In genomic region chr19:6768236-6768785, GRCh38 we compare ENCODE assay signal across 9 cellular contexts. TPM values are rescaled to one million over a fixed set of nuclear protein-coding genes. Genes with fewer than 3 reads are reported as not detected.
A peak's percentile ranks its signal among the peaks of the same experiment; 100 is the strongest.
DNase-seq lines count a peak whose midpoint lies in the region; ATAC-seq and TF ChIP-seq lines count a peak whose summit lies in the region.
"Had no signal": no experiment of that assay in that cellular context is flagged by ENCODE, and none has a peak within 500 bp of the region (broad histone marks: within the 10 kb centered on the region; RNA-seq: fewer than 3 reads in every experiment).

No MANE protein-coding gene starts in this region.

- H3K4me1 ChIP-seq in transverse colon = peaks cover 0 to 24% (median 7%) of the 10 kb centered on the region in 4 donors

- H3K4me3 ChIP-seq in iPS-18c (ENCODE audit: insufficient read depth, low read depth, low read length) (peak overlapping the region; percentile 81), transverse colon (peak overlapping the region in 2 of 4 donors; percentile 32 to 61)

- no peak for TF ChIP-seq POLR2A in transverse colon (IDR thresholded peaks at IDR 0.05)

- intact Hi-C loops in transverse colon (cut with DNase I; ENCODE audit: low total_unique reads) = no loop called here

- H3K27me3 Mint-ChIP-seq in activated T-cell treated with anti-CD3 and anti-CD28 coated beads, Interleukin-2, amount 50 U/mL, for 4 hours (ENCODE audit: low read depth) = no peaks in the 10 kb centered on the region
- no peaks in the 10 kb centered on the region for H3K27me3 Mint-ChIP-seq in activated CD8-positive, alpha-beta T cell treated with anti-CD3 and anti-CD28 coated beads, Interleukin-2, amount 10 ng/mL, durations not matched to agents 7 days and 5 days (ENCODE audit: low read depth)

- no peak for DNase-seq in activated T-cell treated with anti-CD3 and anti-CD28 coated beads, Interleukin-2, amount 50 U/mL, for 4 hours
- DNase-seq in activated T-cell treated with anti-CD3 and anti-CD28 coated beads for 4 hours (no peak), transverse colon (no peak), substantia nigra (lab: John Stamatoyannopoulos, UW) (no peak)
- DNase-seq in activated CD8-positive, alpha-beta T cell treated with anti-CD3 and anti-CD28 coated beads, Interleukin-2, amount 10 ng/mL, durations not matched to agents 7 days and 5 days = peak; percentile 44
- DNase-seq: tibial artery had no signal

- H3K9me3 ChIP-seq in iPS-18c (ENCODE audit: control insufficient read depth, insufficient read depth, low read length) (no peaks in the 10 kb centered on the region), transverse colon (no peaks in the 10 kb centered on the region)
- H3K9me3 ChIP-seq: tibial artery had no signal

- peak overlapping the region; percentile 85 for H3K4me3 Mint-ChIP-seq in activated T-cell treated with anti-CD3 and anti-CD28 coated beads, Interleukin-2, amount 50 U/mL, for 4 hours
- peak overlapping the region; percentile 88 for H3K4me3 Mint-ChIP-seq in activated CD8-positive, alpha-beta T cell treated with anti-CD3 and anti-CD28 coated beads, Interleukin-2, amount 10 ng/mL, durations not matched to agents 7 days and 5 days

- POLR2A ChIA-PET in activated CD8-positive, alpha-beta T cell treated with anti-CD3 and anti-CD28 coated beads, Interleukin-2, amount 10 ng/mL, durations not matched to agents 7 days and 5 days (lab: Charles Lee) = interaction anchor here (0.7 kb wide), 2 partner anchors 72 to 221 kb away, joined by 3 to 4 read pairs; no protein-coding TSS in a partner anchor

- H3K9me3 Mint-ChIP-seq in activated T-cell treated with anti-CD3 and anti-CD28 coated beads, Interleukin-2, amount 50 U/mL, for 4 hours = no peaks in the 10 kb centered on the region
- no peaks in the 10 kb centered on the region for H3K9me3 Mint-ChIP-seq in activated CD8-positive, alpha-beta T cell treated with anti-CD3 and anti-CD28 coated beads, Interleukin-2, amount 10 ng/mL, durations not matched to agents 7 days and 5 days (ENCODE audit: insufficient read depth)

- no peak for TF ChIP-seq CTCF in transverse colon (IDR thresholded peaks at IDR 0.05)

- peak overlapping the region; percentile 88 to 94 (median 90) for H3K27ac ChIP-seq in transverse colon
- H3K27ac ChIP-seq in substantia nigra (ENCODE audit: low read depth, low read length, poor library complexity, severe bottlenecking) = no peak overlapping the region
- H3K27ac ChIP-seq: tibial artery had no signal

- H3K36me3 ChIP-seq in transverse colon = no peaks in the 10 kb centered on the region
- H3K36me3 ChIP-seq: tibial artery had no signal

- peaks cover 43% of the 10 kb centered on the region for H3K4me1 Mint-ChIP-seq in activated T-cell treated with anti-CD3 and anti-CD28 coated beads, Interleukin-2, amount 50 U/mL, for 4 hours (ENCODE audit: low read depth)
- H3K4me1 Mint-ChIP-seq in activated CD8-positive, alpha-beta T cell treated with anti-CD3 and anti-CD28 coated beads, Interleukin-2, amount 10 ng/mL, durations not matched to agents 7 days and 5 days (ENCODE audit: low read depth) = peaks cover 60% of the 10 kb centered on the region

- in situ Hi-C loops in transverse colon (cut with MboI; ENCODE audit: low pct_ligation_motif_present in 1 of 4, low pct_unique_long_range_greater_than_20kb in 1 of 4, low sequenced_read_pairs in 3 of 4) = no loop called here

- no peaks in the 10 kb centered on the region for H3K36me3 Mint-ChIP-seq in activated T-cell treated with anti-CD3 and anti-CD28 coated beads, Interleukin-2, amount 50 U/mL, for 4 hours (ENCODE audit: insufficient read depth)
- peaks cover under 1% of the 10 kb centered on the region for H3K36me3 Mint-ChIP-seq in activated CD8-positive, alpha-beta T cell treated with anti-CD3 and anti-CD28 coated beads, Interleukin-2, amount 10 ng/mL, durations not matched to agents 7 days and 5 days (ENCODE audit: low read depth)

- peaks cover 11% of the 10 kb centered on the region for H3K27me3 ChIP-seq in transverse colon

- peak overlapping the region; percentile 91 for H3K27ac Mint-ChIP-seq in activated CD8-positive, alpha-beta T cell treated with anti-CD3 and anti-CD28 coated beads, Interleukin-2, amount 10 ng/mL, durations not matched to agents 7 days and 5 days

- TF ChIP-seq EP300 in transverse colon (IDR thresholded peaks at IDR 0.05; ENCODE audit: low read depth) = no peak

- WGBS in transverse colon (ENCODE audit: low coverage in 1 of 2), 2 donors = 55 to 70% methylated on average over 2 to 8 of the region's 8 CpGs

- ATAC-seq in activated T-cell treated with anti-CD3 and anti-CD28 coated beads, Interleukin-2, amount 50 U/mL, for 4 hours = no peak
- peak; percentile 0 for ATAC-seq in activated CD8-positive, alpha-beta T cell treated with anti-CD3 and anti-CD28 coated beads, Interleukin-2, amount 10 ng/mL, durations not matched to agents 7 days and 5 days
- ATAC-seq in HG03565 (IDR thresholded peaks at IDR 0.05; ENCODE audit: unreplicated experiment) = no peak
- ATAC-seq in GM19395 (IDR thresholded peaks at IDR 0.05; ENCODE audit: unreplicated experiment) = no peak

- CTCF ChIA-PET in activated CD8-positive, alpha-beta T cell treated with anti-CD3 and anti-CD28 coated beads, Interleukin-2, amount 10 ng/mL, durations not matched to agents 7 days and 5 days (lab: Charles Lee) = interaction anchor here (0.7 to 6.8 kb wide), 11 partner anchors 14 to 251 kb away, joined by 3 to 49 read pairs (median 6); partner anchors contain the start of genes GPR108 and TNFSF9

RNA-seq across cellular contexts. Expression of gene SH2D3A, which starts 1.1 kb away (rescaled TPM):
- total RNA-seq in activated T-cell treated with anti-CD3 and anti-CD28 coated beads, Interleukin-2, amount 50 U/mL, for 4 hours = 10 to 100 TPM; 24.6 to 27.8 (median 27.4) TPM
- total RNA-seq in activated CD8-positive, alpha-beta T cell treated with anti-CD3 and anti-CD28 coated beads, Interleukin-2, amount 10 ng/mL, durations not matched to agents 7 days and 5 days = 10 to 100 TPM; 28.2 to 28.5 TPM
- 100 to 1,000 TPM in 1 of 4 donors, 10 to 100 TPM in 3; 41.4 to 127 (median 55.5) TPM for total RNA-seq in transverse colon

RNA-seq across cellular contexts. Expression of gene VAV1, which starts 4.2 kb away (rescaled TPM):
- total RNA-seq in activated T-cell treated with anti-CD3 and anti-CD28 coated beads, Interleukin-2, amount 50 U/mL, for 4 hours = 10 to 100 TPM; 65.7 to 75.6 (median 70.7) TPM
- 100 to 1,000 TPM; 122 to 125 TPM for total RNA-seq in activated CD8-positive, alpha-beta T cell treated with anti-CD3 and anti-CD28 coated beads, Interleukin-2, amount 10 ng/mL, durations not matched to agents 7 days and 5 days
- total RNA-seq in transverse colon = 10 to 100 TPM in 1 of 4 donors, 1 to 10 TPM in 2, under 1 TPM in 1; 0.60 to 10.8 (median 6.0) TPM

RNA-seq across cellular contexts. Expression of gene TRIP10, which starts 28.8 kb away (rescaled TPM):
- 10 to 100 TPM; 31.8 to 40.2 (median 37.4) TPM for total RNA-seq in activated T-cell treated with anti-CD3 and anti-CD28 coated beads, Interleukin-2, amount 50 U/mL, for 4 hours
- 10 to 100 TPM; 13.9 to 15.2 TPM for total RNA-seq in activated CD8-positive, alpha-beta T cell treated with anti-CD3 and anti-CD28 coated beads, Interleukin-2, amount 10 ng/mL, durations not matched to agents 7 days and 5 days
- total RNA-seq in transverse colon = 100 to 1,000 TPM in 1 of 4 donors, 10 to 100 TPM in 3; 55.5 to 227 (median 78.8) TPM

RNA-seq across cellular contexts. Expression of gene GPR108, which starts 30.9 kb away (rescaled TPM):
- 10 to 100 TPM; 60.4 to 86.3 (median 78.6) TPM for total RNA-seq in activated T-cell treated with anti-CD3 and anti-CD28 coated beads, Interleukin-2, amount 50 U/mL, for 4 hours
- total RNA-seq in activated CD8-positive, alpha-beta T cell treated with anti-CD3 and anti-CD28 coated beads, Interleukin-2, amount 10 ng/mL, durations not matched to agents 7 days and 5 days = 10 to 100 TPM; 76.7 to 85.6 TPM
- 100 to 1,000 TPM in 2 of 4 donors, 10 to 100 TPM in 2; 38.0 to 118 (median 90.6) TPM for total RNA-seq in transverse colon

RNA-seq across cellular contexts. Expression of gene C3, which starts 47.9 kb away (rescaled TPM):
- total RNA-seq in activated T-cell treated with anti-CD3 and anti-CD28 coated beads, Interleukin-2, amount 50 U/mL, for 4 hours = 1 to 10 TPM; 6.5 to 7.4 (median 6.7) TPM
- total RNA-seq in activated CD8-positive, alpha-beta T cell treated with anti-CD3 and anti-CD28 coated beads, Interleukin-2, amount 10 ng/mL, durations not matched to agents 7 days and 5 days = 1 to 10 TPM in 1 of 2 experiments, under 1 TPM in 1; 0.52 to 1.2 TPM
- 100 to 1,000 TPM in 3 of 4 donors, 10 to 100 TPM in 1; 50.1 to 351 (median 194) TPM for total RNA-seq in transverse colon

Comparison
In these comparisons a context has a peak if more than half of its experiments do, and no peak if none do; other contexts are left out.
1. RNA of gene VAV1, which starts 4.2 kb away (total RNA-seq): 122 to 125 TPM in activated CD8-positive, alpha-beta T cell treated with anti-CD3 and anti-CD28 coated beads, Interleukin-2, amount 10 ng/mL, durations not matched to agents 7 days and 5 days and 65.7 to 75.6 TPM in activated T-cell treated with anti-CD3 and anti-CD28 coated beads, Interleukin-2, amount 50 U/mL, for 4 hours; 0.60 to 10.8 TPM in transverse colon; every median in the first group is over 4 times any median in the second.